8 cellular contexts compared by ENCODE assay signal in the genomic region with DNA sequence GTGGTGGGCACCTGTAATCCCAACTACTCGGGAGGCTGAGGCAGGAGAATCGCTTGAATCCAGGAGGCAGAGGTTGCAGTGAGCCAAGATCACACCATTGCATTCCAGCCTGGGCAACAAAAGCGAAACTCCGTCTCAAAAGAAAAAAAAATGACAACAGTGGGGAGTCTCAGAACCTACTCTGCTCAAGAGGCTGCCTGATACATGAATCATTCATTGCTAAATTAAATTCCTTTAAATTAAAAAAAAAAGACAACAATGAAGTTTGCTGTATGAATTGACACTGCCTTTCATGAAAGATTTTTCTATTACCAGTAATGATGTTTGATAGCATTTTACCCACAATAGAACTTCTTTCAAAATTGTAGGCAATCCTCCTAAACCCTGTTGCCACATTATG. TPM values are rescaled to one million over a fixed set of nuclear protein-coding genes. Genes with fewer than 3 reads are reported as not detected.
DNase-seq lines count a peak whose midpoint lies in the region; ATAC-seq and TF ChIP-seq lines count a peak whose summit lies in the region.
"Not testable (repeated sequence)": the region's sequence is repeated elsewhere in the genome, so short reads cannot be mapped to it uniquely, and the experiment has no call there.
"Had no signal": no experiment of that assay in that cellular context is flagged by ENCODE, and none has a peak within 500 bp of the region (broad histone marks: within the 10 kb centered on the region; RNA-seq: fewer than 3 reads in every experiment).

No MANE protein-coding gene starts in this region.

- H3K9ac ChIP-seq in IMR-90 (ENCODE audit: low read depth, low read length): not testable (repeated sequence)

- H3K4ac ChIP-seq in IMR-90 (ENCODE audit: low read depth, low read length): not testable (repeated sequence)

- H3K14ac ChIP-seq in IMR-90 (replicated peaks; ENCODE audit: low read depth, low read length): not testable (repeated sequence)

- WGBS in IMR-90 (ENCODE audit: extremely low coverage in 2 of 2, insufficient read length in 1 of 2), 2 experiments: no CpG with 5 or more reads among the region's 4 CpGs

- not testable (repeated sequence) for TF ChIP-seq CTCF in IMR-90 (conservative IDR thresholded peaks at IDR 0.05; ENCODE audit: low read depth, low read length); astrocyte of the spinal cord (IDR thresholded peaks at IDR 0.05; ENCODE audit: low read depth, low read length); epithelial cell of esophagus (IDR thresholded peaks at IDR 0.05; ENCODE audit: insufficient read depth, low read depth, low read length, missing control alignments); omental fat pad (IDR thresholded peaks at IDR 0.05)

- not testable (repeated sequence) for H3K23ac ChIP-seq in IMR-90 (ENCODE audit: low read depth, low read length)

- not testable (repeated sequence) for BruUV-seq in IMR-90 (replicated peaks; lab: Mats Ljungman, UMichigan)

- intact Hi-C loops in IMR-90 (cut with micrococcal nuclease): not testable (repeated sequence)

- H4K8ac ChIP-seq in IMR-90 (ENCODE audit: low read depth in 2 of 2, low read length in 2 of 2): not testable (repeated sequence)

- H3K27ac ChIP-seq in IMR-90 (ENCODE audit: insufficient read depth, low read length): not testable (repeated sequence)
- H3K27ac ChIP-seq in SJSA1: peak overlapping the region; percentile 39

- H2AFZ ChIP-seq in IMR-90 (replicated peaks; ENCODE audit: low read length, poor library complexity): not testable (repeated sequence)

- not testable (repeated sequence) for H3K27me3 ChIP-seq in IMR-90 (ENCODE audit: control insufficient read depth, insufficient read depth, low read length); SJSA1 (replicated peaks)

- H2BK15ac ChIP-seq in IMR-90 (ENCODE audit: low read depth, low read length): not testable (repeated sequence)

- H3K4me1 ChIP-seq in IMR-90 (ENCODE audit: control insufficient read depth, insufficient read depth, low read length): not testable (repeated sequence)
- H3K4me1 ChIP-seq in SJSA1 (replicated peaks): peaks cover 11% of the 10 kb centered on the region

- CTCF ChIA-PET in IMR-90 (lab: Yijun Ruan, JAX): interaction anchor here (0.6 to 1.7 kb wide), 11 partner anchors 9 to 1785 kb away, joined by 3 to 17 read pairs (median 4); no protein-coding TSS in a partner anchor

- dilution Hi-C loops in IMR-90 (cut with HindIII; ENCODE audit: low sequenced_read_pairs, unreplicated experiment): not testable (repeated sequence)

- peak; percentile 81 for ATAC-seq in IMR-90 (ENCODE audit: low read depth)
- peak; percentile 41 for ATAC-seq in omental fat pad (ENCODE audit: low FRiP score)

- not testable (repeated sequence) for H3K9me3 ChIP-seq in IMR-90 (ENCODE audit: control insufficient read depth, insufficient read depth, low read length); SJSA1 (replicated peaks)

- H2AK5ac ChIP-seq in IMR-90 (ENCODE audit: low read depth, low read length): not testable (repeated sequence)

- not testable (repeated sequence) for H3K56ac ChIP-seq in IMR-90 (ENCODE audit: extremely low read depth, insufficient read depth, low read length)

- H4K20me1 ChIP-seq in IMR-90 (ENCODE audit: insufficient read depth, low read length): not testable (repeated sequence)

- TF ChIP-seq RAD21 in IMR-90 (IDR thresholded peaks at IDR 0.05; ENCODE audit: low read length): not testable (repeated sequence)

- H4K91ac ChIP-seq in IMR-90 (ENCODE audit: insufficient read depth, low read depth, low read length): not testable (repeated sequence)

- not testable (repeated sequence) for H3K4me2 ChIP-seq in IMR-90 (ENCODE audit: low read depth, low read length)

- H3K4me3 ChIP-seq in IMR-90 (ENCODE audit: insufficient read depth, low read depth, low read length); SJSA1; astrocyte of the spinal cord (ENCODE audit: low read depth, low read length); epithelial cell of esophagus (ENCODE audit: low read length): not testable (repeated sequence)

- H3K18ac ChIP-seq in IMR-90 (ENCODE audit: low read depth, low read length): not testable (repeated sequence)

- H3K36me3 ChIP-seq in IMR-90 (ENCODE audit: control insufficient read depth, insufficient read depth, low read length); SJSA1: not testable (repeated sequence)

- not testable (repeated sequence) for H3K9me1 ChIP-seq in IMR-90 (ENCODE audit: insufficient read depth, low read length)

- in situ Hi-C loops in IMR-90 (cut with MboI; ENCODE audit: low sequenced_read_pairs); astrocyte of the spinal cord (cut with HindIII; ENCODE audit: low sequenced_read_pairs): not testable (repeated sequence)

- not testable (repeated sequence) for H2BK20ac ChIP-seq in IMR-90 (ENCODE audit: low read depth, low read length)

- not testable (repeated sequence) for H2AK9ac ChIP-seq in IMR-90 (replicated peaks; ENCODE audit: low read depth, low read length, poor library complexity)

- DNase-seq in EH (ENCODE audit: low read depth) (peak; percentile 8), HCEC 1CT (peak; percentile 0), IMR-90 (peak; percentile 1), astrocyte of the spinal cord (ENCODE audit: low read depth, low spot score) (peak; percentile 26), epithelial cell of esophagus (ENCODE audit: low read depth) (peak; percentile 15)
- DNase-seq in SJSA1 (ENCODE audit: low read depth in 1 of 2, low spot score in 2 of 2); omental fat pad (ENCODE audit: low spot score): not testable (repeated sequence)

- not testable (repeated sequence) for TF ChIP-seq POLR2A in IMR-90 (IDR thresholded peaks at IDR 0.05; ENCODE audit: low read depth, low read length)

- not testable (repeated sequence) for H2BK120ac ChIP-seq in IMR-90 (ENCODE audit: low read depth, low read length)

- H2BK5ac ChIP-seq in IMR-90 (ENCODE audit: low read depth, low read length, poor library complexity, severe bottlenecking): not testable (repeated sequence)

- not testable (repeated sequence) for H4K5ac ChIP-seq in IMR-90 (ENCODE audit: low read depth, low read length)

- H3K79me1 ChIP-seq in IMR-90 (ENCODE audit: low read depth in 1 of 2, low read length in 2 of 2): not testable (repeated sequence)

- POLR2A ChIA-PET in IMR-90 (lab: Charles Lee; ENCODE audit: unreplicated experiment): not testable (repeated sequence)

RNA-seq across cellular contexts. Expression of gene INTU, which starts 46.3 kb away (rescaled TPM):
- total RNA-seq in IMR-90 (2012; rRNA removed) (10.8 and 12.5 TPM in 2 replicates), omental fat pad (10 to 100 TPM in 2 of 4 donors, 1 to 10 TPM in 2; 5.8 to 19.3 (median 8.3) TPM)
- polyA plus RNA-seq in IMR-90 (2012; rRNA removed): 4.8 and 6.5 TPM in 2 replicates
- 0.40 and 0.57 TPM in 2 replicates for polyA plus RNA-seq in IMR-90 (2012; cell fraction: cytosol; rRNA removed)
- 12.4 and 58.0 TPM in 2 replicates for polyA plus RNA-seq in IMR-90 (2012; cell fraction: nucleus; rRNA removed; ENCODE audit: low replicate concordance)
- total RNA-seq in SJSA1 (2014; rRNA removed; shearing (Covaris generic)): 2.2 and 4.4 TPM in 2 replicates
- polyA plus RNA-seq: CD8-positive, alpha-beta memory T cell had no signal
